ENCODE assay signal across 8 cellular contexts in the genomic region with DNA sequence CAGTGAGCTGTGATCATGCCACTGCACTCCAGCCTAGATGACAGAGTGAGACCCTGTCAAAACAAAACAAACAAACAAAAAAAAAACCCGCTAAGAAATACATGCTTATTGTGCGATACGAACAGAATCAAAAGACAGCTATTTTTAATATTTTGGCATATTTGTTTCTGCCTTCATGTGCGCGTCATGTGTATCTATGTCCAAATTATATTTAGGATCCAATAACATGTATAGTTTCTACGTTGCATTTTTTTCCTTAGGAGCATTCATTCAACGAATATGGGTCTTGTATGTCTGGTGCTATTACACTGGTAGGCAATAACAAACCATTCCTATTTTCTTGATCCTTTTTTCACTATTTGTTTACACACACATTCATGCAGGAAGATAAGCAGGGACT. TPM values are rescaled to one million over a fixed set of nuclear protein-coding genes. Genes with fewer than 3 reads are reported as not detected.
DNase-seq lines count a peak whose midpoint lies in the region; ATAC-seq and TF ChIP-seq lines count a peak whose summit lies in the region.

No MANE protein-coding gene starts in this region.

- no peaks in the 10 kb centered on the region for H3K9me3 Mint-ChIP-seq in brain

- peak overlapping the region in 3 of 5 experiments; percentile 22 to 79 (median 64) for H3K27ac Mint-ChIP-seq in brain

- H3K36me3 Mint-ChIP-seq in brain = peaks cover 28% of the 10 kb centered on the region

- no peak overlapping the region for H2AFZ ChIP-seq in ACC112 (ENCODE audit: low read length, unreplicated experiment)

- DNase-seq in HL-60 (ENCODE audit: low read depth in 1 of 2, low spot score in 1 of 2) (no peak), amygdala (lab: John Stamatoyannopoulos, UW) (no peak)

- no peaks in the 10 kb centered on the region for H3K9me3 ChIP-seq in mucosa of rectum (ENCODE audit: control insufficient read depth in 2 of 2, low read length in 2 of 2)

- ATAC-seq in HG02588 (IDR thresholded peaks at IDR 0.05; ENCODE audit: unreplicated experiment) (no peak), HG03196 (IDR thresholded peaks at IDR 0.05; ENCODE audit: unreplicated experiment) (no peak), GM21515 (IDR thresholded peaks at IDR 0.05; ENCODE audit: unreplicated experiment) (no peak)

- peaks cover 80% of the 10 kb centered on the region for H3K4me1 Mint-ChIP-seq in brain

- H3K4me3 Mint-ChIP-seq in brain = peak overlapping the region; percentile 98 to 100 (median 99)

- H3K79me2 ChIP-seq in ACC112 (ENCODE audit: control insufficient read depth, insufficient read depth, low read length, unreplicated experiment) = peaks cover 43% of the 10 kb centered on the region

- H3K4me1 ChIP-seq in ACC112 (ENCODE audit: control insufficient read depth, insufficient read depth, low read length, unreplicated experiment) (peaks cover 27% of the 10 kb centered on the region), mucosa of rectum (ENCODE audit: control insufficient read depth in 2 of 2, insufficient read depth in 2 of 2, low read length in 2 of 2) (peaks cover 28 to 31% of the 10 kb centered on the region in 2 donors)

- H3K36me3 ChIP-seq in ACC112 (ENCODE audit: insufficient read depth, low read length) (peaks cover 17% of the 10 kb centered on the region), mucosa of rectum (ENCODE audit: control insufficient read depth in 2 of 2, insufficient read depth in 2 of 2, low read length in 2 of 2) (peaks cover 9 to 16% of the 10 kb centered on the region in 2 donors)

- H3K27me3 Mint-ChIP-seq in brain = peaks cover 9% of the 10 kb centered on the region

- H3K4me3 ChIP-seq in ACC112 (ENCODE audit: low read depth, low read length) (peak overlapping the region; percentile 82), HL-60 (replicated peaks; ENCODE audit: insufficient read depth, low read length) (peak overlapping the region; percentile 89), mucosa of rectum (ENCODE audit: low read length in 2 of 2) (peak overlapping the region; percentile 27 to 93)

- TF ChIP-seq CTCF in HL-60 (IDR thresholded peaks at IDR 0.05; ENCODE audit: insufficient read depth, low read length) (no peak), brain (conservative IDR thresholded peaks at IDR 0.05) (no peak)

- H3K9ac ChIP-seq in mucosa of rectum (ENCODE audit: low read depth in 1 of 2, low read length in 2 of 2) = peak overlapping the region; percentile 34 to 91

- H3K27me3 ChIP-seq in ACC112 (ENCODE audit: insufficient read depth, low read length) (no peaks in the 10 kb centered on the region), HL-60 (ENCODE audit: insufficient read depth, poor library complexity, severe bottlenecking) (no peaks in the 10 kb centered on the region), mucosa of rectum (ENCODE audit: control insufficient read depth in 2 of 2, insufficient read depth in 2 of 2, low read length in 2 of 2) (no peaks in the 10 kb centered on the region)

- H3K27ac ChIP-seq in ACC112 (ENCODE audit: low read depth, low read length) (no peak overlapping the region), HL-60 (replicated peaks) (peak overlapping the region; percentile 85), mucosa of rectum (ENCODE audit: low read depth in 2 of 2, low read length in 2 of 2) (no peak overlapping the region)

RNA-seq across cellular contexts. Expression of a gene that starts 1.8 kb away (rescaled TPM):
- 29.0 TPM for polyA plus RNA-seq in brain (ENCODE audit: insufficient read depth, low read depth, low replicate concordance)
